Comparison of ENCODE assay signal across 13 cellular contexts in genomic region chr18:63741769-63742168, GRCh38. TPM values are rescaled to one million over a fixed set of nuclear protein-coding genes. Genes with fewer than 3 reads are reported as not detected.
DNase-seq lines count a peak whose midpoint lies in the region; ATAC-seq, FAIRE-seq and TF ChIP-seq lines count a peak whose summit lies in the region.
"Had no signal": no experiment of that assay in that cellular context is flagged by ENCODE, and none has a peak within 500 bp of the region (broad histone marks: within the 10 kb centered on the region; RNA-seq: fewer than 3 reads in every experiment).

No MANE protein-coding gene starts in this region.

- H3K9ac ChIP-seq in Karpas-422 (ENCODE audit: low read length) (no peak overlapping the region), GM12878 (ENCODE audit: control insufficient read depth, insufficient read depth, low read length) (no peak overlapping the region)

- peak; percentile 23 for DNase-seq in COLO829 (ENCODE audit: low spot score)
- DNase-seq in Karpas-422 = peak; percentile 63
- no peak for DNase-seq in GM12878 (ENCODE audit: low read depth, low spot score)
- DNase-seq in right lobe of liver = no peak
- DNase-seq in AG08396 (ENCODE audit: low spot score) = no peak
- DNase-seq in 8988T = no peak
- DNase-seq: immature natural killer cell; NCI-H2081; stimulated activated naive B cell treated with anti-CD40 and anti-IgM and Interleukin-4, amounts not matched to agents 10 μg/mL and 1 μg/mL and 100 μg/mL, for 72 hours had no signal

- SMC1A ChIA-PET in GM12878 (lab: Charles Lee; ENCODE audit: uncharacterized antibody, unreplicated experiment) = interaction anchor here (0.6 to 1.0 kb wide), 4 partner anchors 23 to 853 kb away, joined by 3 to 4 read pairs (median 4); no protein-coding TSS in a partner anchor

- 8% methylated on average over 4 of the region's 4 CpGs for WGBS in GM12878 (ENCODE audit: insufficient coverage, insufficient replicate concordance, low lambda C conversion rate, missing lambda C conversion rate)
- WGBS in right lobe of liver (ENCODE audit: insufficient coverage, low coverage, low lambda C conversion rate, missing lambda C conversion rate) = 28% methylated on average over 4 of the region's 4 CpGs

- H3K4me3 ChIP-seq in Karpas-422 (ENCODE audit: low read length) = no peak overlapping the region
- H3K4me3 ChIP-seq in GM12878 = no peak overlapping the region
- no peak overlapping the region for H3K4me3 ChIP-seq in right lobe of liver

- H3K27me3 ChIP-seq in Karpas-422 (ENCODE audit: low read length) (no peaks in the 10 kb centered on the region), GM12878 (replicated peaks in 1 of 2; ENCODE audit: control insufficient read depth in 2 of 2, insufficient read depth in 2 of 2, low read length in 1 of 2) (no peaks in the 10 kb centered on the region), right lobe of liver (no peaks in the 10 kb centered on the region)

- no peaks in the 10 kb centered on the region for H4K20me1 ChIP-seq in Karpas-422 (ENCODE audit: insufficient read depth, low read depth, low read length)
- no peaks in the 10 kb centered on the region for H4K20me1 ChIP-seq in GM12878 (ENCODE audit: control insufficient read depth, insufficient read depth)

- no peaks in the 10 kb centered on the region for H3K9me3 ChIP-seq in Karpas-422 (ENCODE audit: low read length)
- no peaks in the 10 kb centered on the region for H3K9me3 ChIP-seq in GM12878 (replicated peaks; ENCODE audit: control insufficient read depth, insufficient read depth, low read length)
- H3K9me3 ChIP-seq in right lobe of liver = no peaks in the 10 kb centered on the region

- CTCF ChIA-PET in GM12878 (lab: Yijun Ruan, JAX) = interaction anchor here (0.6 to 1.2 kb wide), 2 partner anchors 14 to 223 kb away, joined by 3 to 5 read pairs; no protein-coding TSS in a partner anchor

- TF ChIP-seq EP300 in GM12878 (IDR thresholded peaks at IDR 0.05; ENCODE audit: borderline replicate concordance in 1 of 2, control insufficient read depth in 1 of 2, low read depth in 2 of 2, low read length in 2 of 2) = no peak

- H3K27ac ChIP-seq in Karpas-422 (ENCODE audit: low read length) (no peak overlapping the region), GM12878 (ENCODE audit: control insufficient read depth, insufficient read depth) (no peak overlapping the region), right lobe of liver (no peak overlapping the region)

- ATAC-seq in GM12878 (no peak), right lobe of liver (peak; percentile 34 to 54 (median 50)), GM21381 (IDR thresholded peaks at IDR 0.05; ENCODE audit: unreplicated experiment) (no peak), HG03280 (IDR thresholded peaks at IDR 0.05; ENCODE audit: unreplicated experiment) (no peak)
- ATAC-seq: stimulated activated naive B cell treated with anti-CD40 and anti-IgM and Interleukin-4, amounts not matched to agents 10 μg/mL and 1 μg/mL and 100 μg/mL, for 72 hours had no signal

- no peaks in the 10 kb centered on the region for H3K9me2 ChIP-seq in Karpas-422 (replicated peaks; ENCODE audit: insufficient read depth, low read length)

- H3K4me2 ChIP-seq in Karpas-422 (ENCODE audit: low read depth, low read length, poor library complexity, severe bottlenecking) = no peak overlapping the region
- H3K4me2 ChIP-seq in GM12878 (ENCODE audit: control insufficient read depth, insufficient read depth) = no peak overlapping the region

- no peak for FAIRE-seq in GM12878 (lab: Jason Lieb, UNC)
- FAIRE-seq: colon had no signal

- RAD21 ChIA-PET in GM12878 (lab: Charles Lee; ENCODE audit: unreplicated experiment) = no interaction called here

- intact Hi-C loops in GM12878 (cut with micrococcal nuclease; ENCODE audit: unreplicated experiment) (no loop called here), right lobe of liver (cut with DNase I) (no loop called here)

- H3K36me3 ChIP-seq in Karpas-422 (ENCODE audit: insufficient read depth, low read length) = no peaks in the 10 kb centered on the region
- H3K36me3 ChIP-seq in GM12878 (ENCODE audit: control insufficient read depth in 2 of 2, insufficient read depth in 2 of 2, low read length in 1 of 2) = no peaks in the 10 kb centered on the region
- H3K36me3 ChIP-seq in right lobe of liver = no peaks in the 10 kb centered on the region

- H3K4me1 ChIP-seq in Karpas-422 (ENCODE audit: low read length) = no peaks in the 10 kb centered on the region
- no peaks in the 10 kb centered on the region for H3K4me1 ChIP-seq in GM12878 (ENCODE audit: control insufficient read depth, insufficient read depth, low read length)
- H3K4me1 ChIP-seq in right lobe of liver = no peaks in the 10 kb centered on the region

- TF ChIP-seq POLR2A in GM12878 (IDR thresholded peaks at IDR 0.05; ENCODE audit: low read depth, low read length) (no peak), right lobe of liver (IDR thresholded peaks at IDR 0.05) (no peak)

- POLR2A ChIA-PET in GM12878 (lab: Charles Lee) = no interaction called here

- TF ChIP-seq CTCF in GM12878 (IDR thresholded peaks at IDR 0.05 in 2 of 3, conservative IDR thresholded peaks at IDR 0.05 in 1 of 3; ENCODE audit: control insufficient read depth in 2 of 3, extremely low read depth in 1 of 3, insufficient read depth in 1 of 3, low read depth in 3 of 3, low read length in 3 of 3) = peak in 1 of 3 experiments; percentile 12; a peak in 1 of 6 replicates
- peak; percentile 28 to 51 (median 44) for TF ChIP-seq CTCF in right lobe of liver (IDR thresholded peaks at IDR 0.05)

- no peaks in the 10 kb centered on the region for H3K79me2 ChIP-seq in Karpas-422 (ENCODE audit: low read length)
- H3K79me2 ChIP-seq in GM12878 (ENCODE audit: control insufficient read depth, insufficient read depth, low read length) = no peaks in the 10 kb centered on the region

- no peak overlapping the region for H2AFZ ChIP-seq in Karpas-422 (ENCODE audit: low read length)
- no peak overlapping the region for H2AFZ ChIP-seq in GM12878 (ENCODE audit: control insufficient read depth, low read depth, low read length)

- in situ Hi-C loops in GM12878 (cut with MboI) = no loop called here

- peak; percentile 40; the same call in 1 of the 2 replicates for TF ChIP-seq RAD21 in GM12878 (IDR thresholded peaks at IDR 0.05; ENCODE audit: insufficient read depth, low read depth, low read length)

- no TSS peak for BruUV-seq in GM12878 (replicated peaks; lab: Mats Ljungman, UMichigan)

TF ChIP-seq in GM12878, 131 proteins besides CTCF, POLR2A, EP300 and RAD21:
- TF ChIP-seq IRF4 (IDR thresholded peaks at IDR 0.05; ENCODE audit: low read depth, low read length) (no peak), RB1 (IDR thresholded peaks at IDR 0.05; ENCODE audit: borderline replicate concordance) (no peak), MTA2 (IDR thresholded peaks at IDR 0.05; ENCODE audit: low read depth) (no peak), NR2C2 (IDR thresholded peaks at IDR 0.05; ENCODE audit: borderline replicate concordance, control insufficient read depth, insufficient read length, low read depth) (no peak), STAT1 (conservative IDR thresholded peaks at IDR 0.05) (no peak), SP1 (IDR thresholded peaks at IDR 0.05; ENCODE audit: low read depth, low read length) (no peak)

RNA-seq across cellular contexts. Expression of gene SERPINB7, which starts 33.4 kb away (rescaled TPM):
- total RNA-seq in Karpas-422 (2014; rRNA removed; shearing (Covaris generic); ENCODE audit: low replicate concordance) = 2.8 TPM in 1 of 2 replicates, not detected in the other
- total RNA-seq in GM12878 (2013; cell fraction: nucleolus; rRNA removed) = not detected in 2 replicates
- total RNA-seq in GM12878 (2014; rRNA removed) = not detected in 2 replicates
- not detected in 2 replicates for total RNA-seq in GM12878 (2014; rRNA removed; fragmentation: Illumina TruSeq; extraction: Trizol)
- total RNA-seq in GM12878 (2021) = not detected in 2 replicates
- polyA plus RNA-seq in GM12878 (2011; ENCODE audit: low read depth) = not detected
- not detected in 2 replicates for polyA plus RNA-seq in GM12878 (2011; rRNA removed)
- polyA plus RNA-seq in GM12878 (2011; cell fraction: cytosol; rRNA removed) = not detected in 2 replicates
- polyA plus RNA-seq in GM12878 (2011; cell fraction: nucleus; rRNA removed) = not detected in 2 replicates
- polyA plus RNA-seq in GM12878 (2012) = not detected in 2 replicates
- polyA plus RNA-seq in GM12878 (2014; fragmentation: Illumina TruSeq; extraction: Trizol) = not detected in 2 replicates
- not detected for polyA plus RNA-seq in GM12878 (2014; fragmentation: Nextera tagmentation; extraction: Ambion mirVana)
- polyA plus RNA-seq in GM12878 (2014; rRNA removed) = not detected in 2 replicates
- not detected for polyA plus RNA-seq in GM12878 (2016; fragmentation: Nextera tagmentation; extraction: Ambion mirVana)
- not detected in 2 replicates for polyA minus RNA-seq in GM12878 (2011; rRNA and poly(A)+ RNA removed)
- polyA minus RNA-seq in GM12878 (2011; cell fraction: cytosol; rRNA and poly(A)+ RNA removed) = not detected in 2 replicates
- polyA minus RNA-seq in GM12878 (2011; cell fraction: nucleus; rRNA and poly(A)+ RNA removed) = not detected in 2 replicates
- total RNA-seq in right lobe of liver = not detected
- total RNA-seq: skeletal muscle tissue had no signal
- polyA plus RNA-seq: immature natural killer cell had no signal

RNA-seq across cellular contexts. Expression of gene SERPINB11, which starts 39.0 kb away (rescaled TPM):
- not detected in 2 replicates for total RNA-seq in Karpas-422 (2014; rRNA removed; shearing (Covaris generic); ENCODE audit: low replicate concordance)
- total RNA-seq in GM12878 (2013; cell fraction: nucleolus; rRNA removed) = not detected in 2 replicates
- total RNA-seq in GM12878 (2014; rRNA removed) (not detected in 2 replicates), GM12878 (2014; rRNA removed; fragmentation: Illumina TruSeq; extraction: Trizol) (not detected in 2 replicates), GM12878 (2021) (not detected in 2 replicates), right lobe of liver (not detected)
- not detected for polyA plus RNA-seq in GM12878 (2011; ENCODE audit: low read depth)
- polyA plus RNA-seq in GM12878 (2011; rRNA removed) (not detected in 2 replicates), GM12878 (2014; fragmentation: Illumina TruSeq; extraction: Trizol) (not detected in 2 replicates), GM12878 (2014; fragmentation: Nextera tagmentation; extraction: Ambion mirVana) (not detected), GM12878 (2014; rRNA removed) (not detected in 2 replicates), GM12878 (2016; fragmentation: Nextera tagmentation; extraction: Ambion mirVana) (not detected)
- not detected in 2 replicates for polyA plus RNA-seq in GM12878 (2011; cell fraction: cytosol; rRNA removed)
- polyA plus RNA-seq in GM12878 (2011; cell fraction: nucleus; rRNA removed) = not detected in 2 replicates
- polyA plus RNA-seq in GM12878 (2012) = not detected in 2 replicates
- polyA minus RNA-seq in GM12878 (2011; rRNA and poly(A)+ RNA removed) = not detected in 2 replicates
- not detected in 2 replicates for polyA minus RNA-seq in GM12878 (2011; cell fraction: cytosol; rRNA and poly(A)+ RNA removed)
- polyA minus RNA-seq in GM12878 (2011; cell fraction: nucleus; rRNA and poly(A)+ RNA removed) = not detected in 2 replicates
- total RNA-seq: skeletal muscle tissue had no signal
- polyA plus RNA-seq: immature natural killer cell had no signal

Comparison
In these comparisons a context has a peak if more than half of its experiments do, and no peak if none do; other contexts are left out.
1. DNase-seq: peak in COLO829 (single experiment) and Karpas-422 (single experiment); none in GM12878 (single experiment), right lobe of liver (0 of 3), AG08396 (single experiment) and 8988T (single experiment).
2. ATAC-seq: peak in right lobe of liver (4 of 4); none in GM12878 (single experiment), GM21381 (single experiment) and HG03280 (single experiment).